Comparison of ENCODE assay signal across 16 cellular contexts in genomic region chr15:74664670-74665069, GRCh38. TPM values are rescaled to one million over a fixed set of nuclear protein-coding genes. Genes with fewer than 3 reads are reported as not detected.
DNase-seq lines count a peak whose midpoint lies in the region; ATAC-seq and TF ChIP-seq lines count a peak whose summit lies in the region.
"Had no signal": no experiment of that assay in that cellular context is flagged by ENCODE, and none has a peak within 500 bp of the region (broad histone marks: within the 10 kb centered on the region; RNA-seq: fewer than 3 reads in every experiment).

No MANE protein-coding gene starts in this region.

- H3K36me3 ChIP-seq in ACC112 (ENCODE audit: insufficient read depth, low read length) = no peaks in the 10 kb centered on the region
- no peaks in the 10 kb centered on the region for H3K36me3 ChIP-seq in Peyer's patch
- peaks cover 0 to 6% of the 10 kb centered on the region in 2 donors for H3K36me3 ChIP-seq in gastrocnemius medialis

- no peak for TF ChIP-seq CTCF in Peyer's patch (IDR thresholded peaks at IDR 0.05)
- TF ChIP-seq CTCF in gastrocnemius medialis (IDR thresholded peaks at IDR 0.05 in 4 of 5, conservative IDR thresholded peaks at IDR 0.05 in 1 of 5) = no peak
- no peak for TF ChIP-seq CTCF in foreskin keratinocyte (conservative IDR thresholded peaks at IDR 0.05)

- H3K27ac ChIP-seq in ACC112 (ENCODE audit: low read depth, low read length) (peak overlapping the region; percentile 56), Peyer's patch (peak overlapping the region in 3 of 4 donors; percentile 30 to 81 (median 72)), epithelial cell of prostate (peak overlapping the region; percentile 34), gastrocnemius medialis (peak overlapping the region; percentile 58 to 84 (median 68)), foreskin keratinocyte (no peak overlapping the region)

- H3K9me3 ChIP-seq in Peyer's patch (no peaks in the 10 kb centered on the region), gastrocnemius medialis (no peaks in the 10 kb centered on the region)
- H3K9me3 ChIP-seq: mucosa of descending colon had no signal

- ATAC-seq in gastrocnemius medialis (no peak), GM18870 (IDR thresholded peaks at IDR 0.05; ENCODE audit: unreplicated experiment) (no peak), foreskin keratinocyte (no peak), HG02884 (IDR thresholded peaks at IDR 0.05; ENCODE audit: unreplicated experiment) (no peak)
- ATAC-seq: GM12878 had no signal

- no peak overlapping the region for H2AFZ ChIP-seq in ACC112 (ENCODE audit: low read length, unreplicated experiment)

- H3K27me3 ChIP-seq in ACC112 (ENCODE audit: insufficient read depth, low read length) = no peaks in the 10 kb centered on the region
- no peaks in the 10 kb centered on the region for H3K27me3 ChIP-seq in Peyer's patch
- H3K27me3 ChIP-seq in gastrocnemius medialis = no peaks in the 10 kb centered on the region
- no peaks in the 10 kb centered on the region for H3K27me3 ChIP-seq in foreskin keratinocyte

- intact Hi-C loops in gastrocnemius medialis (cut with DNase I; ENCODE audit: low total_unique reads) = no loop called here

- peaks cover 16% of the 10 kb centered on the region for H3K4me1 ChIP-seq in ACC112 (ENCODE audit: control insufficient read depth, insufficient read depth, low read length, unreplicated experiment)
- peaks cover 0 to 21% (median 3%) of the 10 kb centered on the region in 4 donors for H3K4me1 ChIP-seq in Peyer's patch
- H3K4me1 ChIP-seq in gastrocnemius medialis = peaks cover 32 to 34% of the 10 kb centered on the region in 2 donors
- no peaks in the 10 kb centered on the region for H3K4me1 ChIP-seq in foreskin keratinocyte

- in situ Hi-C loops in gastrocnemius medialis (cut with MboI; ENCODE audit: low sequenced_read_pairs in 4 of 4) = no loop called here

- DNase-seq in Peyer's patch (no peak), epithelial cell of prostate (ENCODE audit: low read depth, low spot score) (no peak), gastrocnemius medialis (no peak), foreskin keratinocyte (no peak), SW480 (ENCODE audit: low spot score) (no peak)
- DNase-seq: activated naive CD4-positive, alpha-beta T cell treated with Interleukin-2 at 50 U/mL for 16 hours; kidney glomerular epithelial cell; NCI-H1436; NCI-H2227 treated with DMSO at 0.1 percent for 48 hours; SHP77 treated with DMSO at 0.1 percent for 48 hours; T-helper 2 cell had no signal

- H3K79me2 ChIP-seq in ACC112 (ENCODE audit: control insufficient read depth, insufficient read depth, low read length, unreplicated experiment) = peaks cover 14% of the 10 kb centered on the region

- TF ChIP-seq POLR2A in Peyer's patch (IDR thresholded peaks at IDR 0.05) (no peak), gastrocnemius medialis (IDR thresholded peaks at IDR 0.05) (no peak)

- H3K4me3 ChIP-seq in ACC112 (ENCODE audit: low read depth, low read length) = no peak overlapping the region
- H3K4me3 ChIP-seq in Peyer's patch = no peak overlapping the region
- no peak overlapping the region for H3K4me3 ChIP-seq in gastrocnemius medialis
- H3K4me3 ChIP-seq: GM12878, mucosa of descending colon had no signal

RNA-seq across cellular contexts. Expression of gene EDC3, which starts 31.2 kb away (rescaled TPM):
- total RNA-seq in Peyer's patch (10 to 100 TPM; 23.5 to 43.7 (median 32.2) TPM), gastrocnemius medialis (10 to 100 TPM in 3 of 4 donors, 1 to 10 TPM in 1; 7.9 to 19.4 (median 11.6) TPM), foreskin keratinocyte (21.7 and 24.1 TPM in 2 replicates)
- polyA plus RNA-seq in foreskin keratinocyte = 23.0 and 24.5 TPM in 2 replicates

RNA-seq across cellular contexts. Expression of gene CLK3, which starts 49.0 kb away (rescaled TPM):
- total RNA-seq in Peyer's patch (100 to 1,000 TPM; 123 to 361 (median 213) TPM), gastrocnemius medialis (100 to 1,000 TPM in 2 of 4 donors, 10 to 100 TPM in 2; 45.4 to 152 (median 105) TPM), foreskin keratinocyte (51.9 and 60.4 TPM in 2 replicates)
- polyA plus RNA-seq in foreskin keratinocyte = 41.7 and 48.1 TPM in 2 replicates
